In the genomic region with DNA sequence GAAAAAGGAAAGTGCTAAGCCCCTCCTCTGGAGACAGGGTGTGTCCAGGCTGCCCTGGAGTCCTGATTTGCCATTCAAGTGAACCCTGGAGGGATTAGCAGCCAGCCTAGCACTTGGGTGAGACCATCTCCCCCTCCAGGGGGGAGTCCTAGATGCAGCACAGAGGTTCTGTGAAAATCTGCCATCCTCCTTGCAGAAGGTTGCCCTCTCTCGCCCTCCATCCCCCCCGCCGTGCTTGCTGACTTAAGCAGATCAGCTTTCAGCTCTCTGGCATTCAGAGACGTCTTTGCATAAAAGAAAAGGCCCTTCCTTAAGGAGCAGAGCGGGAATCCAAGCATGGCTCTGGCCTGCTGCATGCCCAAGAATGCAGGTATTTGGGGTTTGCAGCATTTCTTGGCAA, we compare ENCODE assay signal across 13 cellular contexts.
A peak's percentile ranks its signal among the peaks of the same experiment; 100 is the strongest.
DNase-seq lines count a peak whose midpoint lies in the region; ATAC-seq and TF ChIP-seq lines count a peak whose summit lies in the region.
"Had no signal": no experiment of that assay in that cellular context is flagged by ENCODE, and none has a peak within 500 bp of the region (broad histone marks: within the 10 kb centered on the region; RNA-seq: fewer than 3 reads in every experiment).

No MANE protein-coding gene starts in this region.

- POLR2A ChIA-PET in A673 (lab: Charles Lee; ENCODE audit: low non-redundant PET) = no interaction called here

- H3K9ac ChIP-seq in SK-N-MC (ENCODE audit: insufficient read length) = no peak overlapping the region

- no peak for TF ChIP-seq CTCF in A673 (conservative IDR thresholded peaks at IDR 0.05; ENCODE audit: low read depth, low read length)

- H3K36me3 ChIP-seq in A673 (ENCODE audit: insufficient read depth, low read length, poor library complexity, severe bottlenecking) = no peaks in the 10 kb centered on the region
- no peaks in the 10 kb centered on the region for H3K36me3 ChIP-seq in SK-N-MC (ENCODE audit: insufficient read depth, low read length)

- CTCF ChIA-PET in A673 (lab: Charles Lee) = no interaction called here

- H3K27me3 ChIP-seq in A673 (replicated peaks; ENCODE audit: insufficient read depth, low read depth, low read length, poor library complexity) = no peaks in the 10 kb centered on the region

- H3K4me3 ChIP-seq in A673 (ENCODE audit: low read depth, low read length, poor library complexity, severe bottlenecking) (no peak overlapping the region), SK-N-MC (peak overlapping the region; percentile 37; the same call in 1 of the 2 replicates)

- peak; percentile 59 for DNase-seq in A673 (ENCODE audit: low spot score)
- DNase-seq in NAMALWA (ENCODE audit: low spot score) = peak; percentile 0
- DNase-seq in SK-N-MC (ENCODE audit: low read depth, low spot score) = peak; percentile 10
- peak; percentile 90 for DNase-seq in iPS-NIHi7 (ENCODE audit: extremely low spot score)
- no peak for DNase-seq in cardiac septum (ENCODE audit: low spot score)
- DNase-seq in NK-92 treated with Interleukin-12 subunit alpha and Interleukin-12 subunit beta, amount 100 ng/mL, for 24 hours (lab: John Stamatoyannopoulos, UW) = no peak
- DNase-seq: activated CD8-positive, alpha-beta memory T cell treated with anti-CD3 and anti-CD28 coated beads for 24 hours; amygdala; foreskin fibroblast; stimulated activated CD4-positive, alpha-beta T cell treated with anti-CD3 and anti-CD28 coated beads, Interleukin-2, amount 100 ng/mL, for 24 hours; substantia nigra had no signal

- no peaks in the 10 kb centered on the region for H3K4me1 ChIP-seq in A673 (ENCODE audit: insufficient read depth, low read length, poor library complexity, severe bottlenecking)

- intact Hi-C loops in A673 (cut with micrococcal nuclease; ENCODE audit: unreplicated experiment) (no loop called here), cardiac septum (cut with DNase I) (no loop called here)

- BruUV-seq in A673 (replicated peaks; lab: Mats Ljungman, UMichigan) = no TSS peak

- H3K27ac ChIP-seq in A673 (ENCODE audit: low read depth, low read length, poor library complexity, severe bottlenecking) = no peak overlapping the region
- no peak overlapping the region for H3K27ac ChIP-seq in SK-N-MC

- ATAC-seq in HG03039 (IDR thresholded peaks at IDR 0.05; ENCODE audit: unreplicated experiment) (no peak), GM18870 (IDR thresholded peaks at IDR 0.05; ENCODE audit: unreplicated experiment) (no peak)

- no peaks in the 10 kb centered on the region for H3K9me3 ChIP-seq in A673 (ENCODE audit: low read depth, low read length, poor library complexity, severe bottlenecking)
- H3K9me3 ChIP-seq in SK-N-MC (ENCODE audit: low read depth, low read length) = no peaks in the 10 kb centered on the region

Comparison
In these comparisons a context has a peak if more than half of its experiments do, and no peak if none do; other contexts are left out.
1. DNase-seq: peak in A673 (single experiment), NAMALWA (single experiment), SK-N-MC (single experiment) and iPS-NIHi7 (single experiment); none in cardiac septum (single experiment) and NK-92 treated with Interleukin-12 subunit alpha and Interleukin-12 subunit beta, amount 100 ng/mL, for 24 hours (single experiment).